ENCODE assay signal across 10 cellular contexts in the genomic region with DNA sequence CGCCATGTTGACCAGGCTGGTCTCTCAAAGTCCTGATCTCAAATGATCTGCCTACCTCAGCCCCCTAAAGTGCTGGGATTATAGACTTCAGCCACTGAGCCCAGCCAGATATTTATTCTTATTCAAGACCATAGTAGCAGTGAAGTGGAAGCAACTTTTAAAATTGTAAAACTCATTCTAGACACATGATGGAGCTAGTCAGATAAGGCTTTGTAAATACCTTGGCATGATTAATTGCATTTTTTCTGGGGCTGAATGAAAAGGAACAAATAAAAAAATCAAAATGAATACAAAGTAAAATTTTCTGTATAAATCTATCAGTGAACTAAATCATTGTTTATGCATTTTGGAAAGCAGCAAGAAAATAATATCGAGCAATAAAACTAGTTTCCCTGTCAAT. TPM values are rescaled to one million over a fixed set of nuclear protein-coding genes. Genes with fewer than 3 reads are reported as not detected.
DNase-seq lines count a peak whose midpoint lies in the region; ATAC-seq and TF ChIP-seq lines count a peak whose summit lies in the region.
"Had no signal": no experiment of that assay in that cellular context is flagged by ENCODE, and none has a peak within 500 bp of the region (broad histone marks: within the 10 kb centered on the region; RNA-seq: fewer than 3 reads in every experiment).

No MANE protein-coding gene starts in this region.

- POLR2A ChIA-PET in CD4-positive, alpha-beta memory T cell (lab: Charles Lee; ENCODE audit: partially characterized antibody), result no interaction called here

- no peak overlapping the region for H3K4me3 ChIP-seq in CD4-positive, alpha-beta memory T cell (ENCODE audit: low read length in 2 of 2)
- H3K4me3 ChIP-seq: skin epidermis had no signal

- peak overlapping the region in 2 of 3 experiments; percentile 12 to 46 for H3K4me3 Mint-ChIP-seq in nephron
- H3K4me3 Mint-ChIP-seq in CD4-positive, alpha-beta memory T cell, result no peak overlapping the region

- peaks cover 4% of the 10 kb centered on the region for H3K36me3 Mint-ChIP-seq in nephron (ENCODE audit: low read depth)
- no peaks in the 10 kb centered on the region for H3K36me3 Mint-ChIP-seq in CD4-positive, alpha-beta memory T cell

- peaks cover 11% of the 10 kb centered on the region for H3K4me1 Mint-ChIP-seq in nephron
- H3K4me1 Mint-ChIP-seq in CD4-positive, alpha-beta memory T cell, result peaks cover 3 to 13% (median 11%) of the 10 kb centered on the region in 4 donors

- H3K9me3 Mint-ChIP-seq in nephron, result no peaks in the 10 kb centered on the region
- peaks cover 0 to 2% (median 0%) of the 10 kb centered on the region in 8 donors for H3K9me3 Mint-ChIP-seq in CD4-positive, alpha-beta memory T cell

- peaks cover 10% of the 10 kb centered on the region for H3K27me3 ChIP-seq in CD4-positive, alpha-beta memory T cell (ENCODE audit: insufficient read depth, low read length)

- peak in 2 of 3 experiments; percentile 15 to 18 for TF ChIP-seq CTCF in nephron (IDR thresholded peaks at IDR 0.05; ENCODE audit: unreplicated experiment in 3 of 3)

- peaks cover 12% of the 10 kb centered on the region for H3K4me1 ChIP-seq in CD4-positive, alpha-beta memory T cell (ENCODE audit: insufficient read depth, low read length)

- no peak for ATAC-seq in GM21390 (IDR thresholded peaks at IDR 0.05; ENCODE audit: unreplicated experiment)

- no peak overlapping the region for H3K27ac Mint-ChIP-seq in nephron
- no peak overlapping the region for H3K27ac Mint-ChIP-seq in CD4-positive, alpha-beta memory T cell

- intact Hi-C loops in CD4-positive, alpha-beta memory T cell (cut with micrococcal nuclease), result no loop called here

- DNase-seq in ELR (ENCODE audit: low read depth) (peak; percentile 29), LHCN-M2 (ENCODE audit: low read depth) (peak; percentile 25), astrocyte of the hippocampus (ENCODE audit: low read depth, low spot score) (peak; percentile 46), HK-2 (ENCODE audit: unreplicated experiment) (no peak)
- DNase-seq in CD4-positive, alpha-beta memory T cell, result no peak
- DNase-seq: effector CD8-positive, alpha-beta T cell; KBM-7 had no signal

- no peak overlapping the region for H3K27ac ChIP-seq in CD4-positive, alpha-beta memory T cell (ENCODE audit: low read depth, low read length)
- H3K27ac ChIP-seq: skin epidermis had no signal

- H3K27me3 Mint-ChIP-seq in nephron (ENCODE audit: low read depth), result peaks cover 5% of the 10 kb centered on the region
- H3K27me3 Mint-ChIP-seq in CD4-positive, alpha-beta memory T cell, result peaks cover 25 to 26% of the 10 kb centered on the region in 2 donors

- no peaks in the 10 kb centered on the region for H3K9me3 ChIP-seq in CD4-positive, alpha-beta memory T cell (ENCODE audit: control insufficient read depth in 1 of 2, low read length in 2 of 2)

- no peaks in the 10 kb centered on the region for H3K36me3 ChIP-seq in CD4-positive, alpha-beta memory T cell (ENCODE audit: insufficient read depth, low read length)

- CTCF ChIA-PET in CD4-positive, alpha-beta memory T cell (lab: Charles Lee; ENCODE audit: partially characterized antibody), result interaction anchor here (0.7 kb wide), 1 partner anchor 180 kb away, joined by 3 read pairs; no protein-coding TSS in a partner anchor

RNA-seq across cellular contexts. Expression of gene MYO1E, which starts 4.1 kb away (rescaled TPM):
- total RNA-seq in LHCN-M2 (2014; rRNA removed), result 88.5 and 117 TPM in 2 replicates
- polyA plus RNA-seq in LHCN-M2 (2012), result 59.1 TPM
- 1 to 10 TPM; 2.1 to 4.6 TPM for total RNA-seq in CD4-positive, alpha-beta memory T cell
- polyA plus RNA-seq in CD4-positive, alpha-beta memory T cell, result not detected

Comparison
In these comparisons a context has a peak if more than half of its experiments do, and no peak if none do; other contexts are left out.
1. DNase-seq: peak in ELR (single experiment), LHCN-M2 (single experiment) and astrocyte of the hippocampus (single experiment); none in HK-2 (single experiment) and CD4-positive, alpha-beta memory T cell (0 of 5).
2. H3K4me3 Mint-ChIP-seq: peak in nephron (2 of 3); none in CD4-positive, alpha-beta memory T cell (0 of 8).
3. RNA of gene MYO1E, which starts 4.1 kb away (total RNA-seq): 88.5 to 117 TPM in LHCN-M2; 2.1 to 4.6 TPM in CD4-positive, alpha-beta memory T cell; every median in the first group is over 10 times any median in the second.